ENCODE assay signal across 14 cellular contexts in genomic region chr5:141957367-141957993, GRCh38. TPM values are rescaled to one million over a fixed set of nuclear protein-coding genes. Genes with fewer than 3 reads are reported as not detected.
A peak's percentile ranks its signal among the peaks of the same experiment; 100 is the strongest.
DNase-seq lines count a peak whose midpoint lies in the region; ATAC-seq and TF ChIP-seq lines count a peak whose summit lies in the region.
"Had no signal": no experiment of that assay in that cellular context is flagged by ENCODE, and none has a peak within 500 bp of the region (broad histone marks: within the 10 kb centered on the region; RNA-seq: fewer than 3 reads in every experiment).

No MANE protein-coding gene starts in this region.

- POLR2A ChIA-PET in CD4-positive, alpha-beta memory T cell (lab: Charles Lee; ENCODE audit: partially characterized antibody), result interaction anchor here (1.0 to 7.3 kb wide), 8 partner anchors 12 to 265 kb away, joined by 3 to 103 read pairs (median 12); partner anchors contain the start of genes DELE1 and RNF14
- POLR2A ChIA-PET in OCI-LY7 (lab: Charles Lee), result interaction anchor here (1.1 kb wide), 1 partner anchor 41 kb away, joined by 4 read pairs; no protein-coding TSS in a partner anchor

- H3K9me3 ChIP-seq in CD4-positive, alpha-beta memory T cell (ENCODE audit: control insufficient read depth in 1 of 2, low read length in 2 of 2), result no peaks in the 10 kb centered on the region
- no peaks in the 10 kb centered on the region for H3K9me3 ChIP-seq in OCI-LY7 (ENCODE audit: low read length)
- H3K9me3 ChIP-seq: esophagus squamous epithelium had no signal

- CTCF ChIA-PET in CD4-positive, alpha-beta memory T cell (lab: Charles Lee; ENCODE audit: partially characterized antibody), result interaction anchor here (0.9 to 9.0 kb wide), 10 partner anchors 13 to 264 kb away, joined by 3 to 250 read pairs (median 6); partner anchors contain the start of genes DELE1, PCDH1 and RNF14
- CTCF ChIA-PET in OCI-LY7 (lab: Charles Lee; ENCODE audit: unreplicated experiment), result no interaction called here

- peak overlapping the region in 5 of 8 donors; percentile 13 to 79 (median 65) for H3K4me3 Mint-ChIP-seq in CD4-positive, alpha-beta memory T cell
- peak overlapping the region; percentile 42 for H3K4me3 Mint-ChIP-seq in glutamatergic neuron (ENCODE audit: unreplicated experiment)

- H3K4me3 ChIP-seq in CD4-positive, alpha-beta memory T cell (ENCODE audit: low read length in 2 of 2), result peak overlapping the region in 1 of 2 donors; percentile 20
- H3K4me3 ChIP-seq in OCI-LY7 (ENCODE audit: low read depth, low read length, poor library complexity, severe bottlenecking), result no peak overlapping the region
- H3K4me3 ChIP-seq: cardiac muscle cell had no signal

- no peak for ATAC-seq in GM19328 (IDR thresholded peaks at IDR 0.05; ENCODE audit: unreplicated experiment)
- ATAC-seq in GM21576 (IDR thresholded peaks at IDR 0.05; ENCODE audit: unreplicated experiment), result no peak
- ATAC-seq: T-cell had no signal

- H3K27ac ChIP-seq in CD4-positive, alpha-beta memory T cell (ENCODE audit: low read depth, low read length), result no peak overlapping the region
- no peak overlapping the region for H3K27ac ChIP-seq in OCI-LY7 (ENCODE audit: low read depth, low read length, poor library complexity, severe bottlenecking)
- H3K27ac ChIP-seq: 22Rv1, cardiac muscle cell had no signal

- DNase-seq in DMS 273 (lab: John Stamatoyannopoulos, UW; ENCODE audit: unreplicated experiment), result peak; percentile 20
- no peak for DNase-seq in DMS 273 treated with DMSO at 0.1 percent for 48 hours (lab: John Stamatoyannopoulos, UW)
- DNase-seq in CD4-positive, alpha-beta memory T cell, result no peak
- no peak for DNase-seq in OCI-LY7 (ENCODE audit: low spot score)
- DNase-seq in glutamatergic neuron, result no peak
- DNase-seq in NCI-H2107 treated with DMSO at 0.1 percent for 48 hours (lab: John Stamatoyannopoulos, UW; ENCODE audit: unreplicated experiment), result no peak
- DNase-seq: esophagus squamous epithelium, T-cell had no signal

- no peaks in the 10 kb centered on the region for H3K36me3 ChIP-seq in CD4-positive, alpha-beta memory T cell (ENCODE audit: insufficient read depth, low read length)
- H3K36me3 ChIP-seq in OCI-LY7 (ENCODE audit: insufficient read depth, low read length), result no peaks in the 10 kb centered on the region
- H3K36me3 ChIP-seq: cardiac muscle cell, esophagus squamous epithelium had no signal

- no peaks in the 10 kb centered on the region for H3K9me2 ChIP-seq in OCI-LY7 (ENCODE audit: insufficient read depth, low read length)

- peaks cover 0 to 4% of the 10 kb centered on the region in 2 donors for H3K36me3 Mint-ChIP-seq in CD4-positive, alpha-beta memory T cell
- no peaks in the 10 kb centered on the region for H3K36me3 Mint-ChIP-seq in glutamatergic neuron (ENCODE audit: unreplicated experiment)

- H3K4me2 ChIP-seq in OCI-LY7 (ENCODE audit: low read length), result peak overlapping the region; percentile 16; the same call in 1 of the 2 replicates

- intact Hi-C loops in CD4-positive, alpha-beta memory T cell (cut with micrococcal nuclease), result no loop called here
- intact Hi-C loops in OCI-LY7 (cut with micrococcal nuclease; ENCODE audit: unreplicated experiment), result no loop called here

- H3K27ac Mint-ChIP-seq in CD4-positive, alpha-beta memory T cell, result peak overlapping the region in 5 of 7 donors; percentile 17 to 83 (median 61)
- H3K27ac Mint-ChIP-seq in glutamatergic neuron (ENCODE audit: unreplicated experiment), result peak overlapping the region; percentile 93

- H3K79me2 ChIP-seq in OCI-LY7 (ENCODE audit: insufficient read depth, low read depth, low read length), result no peaks in the 10 kb centered on the region

- no TSS peak for BruUV-seq in OCI-LY7 (replicated peaks; lab: Mats Ljungman, UMichigan)

- no peak overlapping the region for H2AFZ ChIP-seq in OCI-LY7 (ENCODE audit: low read length)

- no peaks in the 10 kb centered on the region for H3K9me3 Mint-ChIP-seq in CD4-positive, alpha-beta memory T cell
- peaks cover 6% of the 10 kb centered on the region for H3K9me3 Mint-ChIP-seq in glutamatergic neuron (ENCODE audit: unreplicated experiment)
- H3K9me3 Mint-ChIP-seq: T-cell had no signal

- no peaks in the 10 kb centered on the region for H3K27me3 ChIP-seq in CD4-positive, alpha-beta memory T cell (ENCODE audit: insufficient read depth, low read length)
- H3K27me3 ChIP-seq: cardiac muscle cell, esophagus squamous epithelium had no signal

- H4K20me1 ChIP-seq in OCI-LY7 (ENCODE audit: insufficient read depth, low read length), result no peaks in the 10 kb centered on the region

- H3K4me1 Mint-ChIP-seq in CD4-positive, alpha-beta memory T cell, result peaks cover 28 to 52% (median 42%) of the 10 kb centered on the region in 4 donors
- H3K4me1 Mint-ChIP-seq in glutamatergic neuron (ENCODE audit: low read depth, unreplicated experiment), result peaks cover 33% of the 10 kb centered on the region

- no peak for TF ChIP-seq CTCF in OCI-LY7 (conservative IDR thresholded peaks at IDR 0.05; ENCODE audit: low read length)
- TF ChIP-seq CTCF in glutamatergic neuron (IDR thresholded peaks at IDR 0.05; ENCODE audit: partially characterized antibody, unreplicated experiment), result no peak

- H3K4me1 ChIP-seq in CD4-positive, alpha-beta memory T cell (ENCODE audit: insufficient read depth, low read length), result peaks cover 45% of the 10 kb centered on the region
- peaks cover 50% of the 10 kb centered on the region for H3K4me1 ChIP-seq in OCI-LY7 (ENCODE audit: insufficient read depth, low read length, poor library complexity, severe bottlenecking)

- no peaks in the 10 kb centered on the region for H3K27me3 Mint-ChIP-seq in CD4-positive, alpha-beta memory T cell
- H3K27me3 Mint-ChIP-seq in glutamatergic neuron (ENCODE audit: unreplicated experiment), result peaks cover 10% of the 10 kb centered on the region
- H3K27me3 Mint-ChIP-seq: T-cell had no signal

RNA-seq across cellular contexts. Expression of gene PCDH12, which starts 0.5 kb away (rescaled TPM):
- total RNA-seq in CD4-positive, alpha-beta memory T cell, result not detected
- under 1 TPM; 0.13 to 0.31 TPM for polyA plus RNA-seq in CD4-positive, alpha-beta memory T cell
- total RNA-seq in OCI-LY7 (2014; rRNA removed; shearing (Covaris generic)), result 0.03 TPM in 1 of 2 replicates, not detected in the other
- total RNA-seq in OCI-LY7 (2022) (not detected in 2 replicates), glutamatergic neuron (ENCODE audit: unreplicated experiment) (1.7 TPM)
- total RNA-seq: M059J had no signal
- polyA plus RNA-seq: neural cell had no signal

RNA-seq across cellular contexts. Expression of gene RNF14, which starts 11.4 kb away (rescaled TPM):
- 10 to 100 TPM; 35.4 to 38.5 TPM for total RNA-seq in CD4-positive, alpha-beta memory T cell
- 10 to 100 TPM; 52.0 TPM for polyA plus RNA-seq in CD4-positive, alpha-beta memory T cell
- total RNA-seq in OCI-LY7 (2014; rRNA removed; shearing (Covaris generic)), result 23.7 and 31.7 TPM in 2 replicates
- total RNA-seq in OCI-LY7 (2022) (41.1 and 41.9 TPM in 2 replicates), glutamatergic neuron (ENCODE audit: unreplicated experiment) (60.8 TPM)

RNA-seq across cellular contexts. Expression of gene DELE1, which starts 33.8 kb away (rescaled TPM):
- total RNA-seq in CD4-positive, alpha-beta memory T cell, result 10 to 100 TPM; 73.2 to 83.1 TPM
- 10 to 100 TPM; 31.4 to 44.3 TPM for polyA plus RNA-seq in CD4-positive, alpha-beta memory T cell
- 67.9 and 81.2 TPM in 2 replicates for total RNA-seq in OCI-LY7 (2014; rRNA removed; shearing (Covaris generic))
- total RNA-seq in OCI-LY7 (2022), result 78.5 and 89.4 TPM in 2 replicates
- total RNA-seq in glutamatergic neuron (ENCODE audit: unreplicated experiment), result 108 TPM

RNA-seq across cellular contexts. Expression of gene GNPDA1, which starts 55.3 kb away (rescaled TPM):
- 10 to 100 TPM; 23.0 to 24.1 TPM for total RNA-seq in CD4-positive, alpha-beta memory T cell
- polyA plus RNA-seq in CD4-positive, alpha-beta memory T cell, result 10 to 100 TPM; 25.8 to 38.6 TPM
- total RNA-seq in OCI-LY7 (2014; rRNA removed; shearing (Covaris generic)), result 20.2 and 22.9 TPM in 2 replicates
- total RNA-seq in OCI-LY7 (2022) (23.1 and 24.1 TPM in 2 replicates), glutamatergic neuron (ENCODE audit: unreplicated experiment) (20.2 TPM)
